ENCODE assay signal across 27 cellular contexts in genomic region chr3:185504636-185505035, GRCh38. TPM values are rescaled to one million over a fixed set of nuclear protein-coding genes. Genes with fewer than 3 reads are reported as not detected.
"Had no signal": no experiment of that assay in that cellular context is flagged by ENCODE, and none has a peak within 500 bp of the region (broad histone marks: within the 10 kb centered on the region; RNA-seq: fewer than 3 reads in every experiment).

No MANE protein-coding gene starts in this region.

- H3K9me3 Mint-ChIP-seq: activated naive CD8-positive, alpha-beta T cell treated with anti-CD3 and anti-CD28 coated beads for 36 hours; activated T-cell treated with anti-CD3 and anti-CD28 coated beads, Interleukin-2, amount 50 U/mL, for 4 hours; activated T-helper 2 cell treated with anti-CD3 and anti-CD28 coated beads, Interferon-gamma antibody, Interleukin-2, Interleukin-4, amounts not matched to agents 10 μg/mL and 5 μg/mL and 100 μg/mL, durations not matched to agents 14 hours and 24 hours and 36 hours; naive B cell; stimulated activated memory B cell treated with anti-CD40 and anti-IgM and Interleukin-4, amounts not matched to agents 10 μg/mL and 1 μg/mL and 100 μg/mL, for 72 hours had no signal

- H3K9me3 ChIP-seq: left ventricle myocardium inferior, right lobe of liver, testis, vagina had no signal

- DNase-seq: activated B cell treated with CpG ODN at 0.5 μM for 24 hours; activated CD4-positive, alpha-beta T cell treated with anti-CD3 and anti-CD28 coated beads for 36 hours; activated CD4-positive, alpha-beta T cell treated with anti-CD3 and anti-CD28 coated beads, Interleukin-2, amount 50 U/mL, for 48 hours; activated CD8-positive, alpha-beta memory T cell treated with anti-CD3 and anti-CD28 coated beads, Interleukin-2, amount 50 U/mL, for 48 hours; activated naive CD4-positive, alpha-beta T cell treated with Interleukin-2 at 50 U/mL for 16 hours; activated naive CD8-positive, alpha-beta T cell treated with anti-CD3 and anti-CD28 coated beads for 36 hours; activated T-cell treated with anti-CD3 and anti-CD28 coated beads, Interleukin-2, amount 50 U/mL, for 4 hours; cerebellar nuclear complex; foreskin fibroblast; kidney; left ventricle myocardium inferior; mesenchymal stem cell; naive B cell; nucleus accumbens; right lobe of liver; stimulated activated CD4-positive, alpha-beta T cell treated with anti-CD3 and anti-CD28 coated beads, Interleukin-1b, Interleukin-23, amount 100 ng/mL, for 48 hours; T-helper 17 cell; testis; trophoblast cell had no signal

- ATAC-seq: activated CD4-positive, alpha-beta T cell treated with anti-CD3 and anti-CD28 coated beads for 36 hours; activated T-cell treated with anti-CD3 and anti-CD28 coated beads, Interleukin-2, amount 50 U/mL, for 4 hours; stimulated activated memory B cell treated with anti-CD40 and anti-IgM and Interleukin-4, amounts not matched to agents 10 μg/mL and 1 μg/mL and 100 μg/mL, for 72 hours; T-helper 17 cell had no signal

- H3K36me3 ChIP-seq: left ventricle myocardium inferior, right lobe of liver, vagina had no signal

- H3K27ac Mint-ChIP-seq: activated B cell treated with CpG ODN at 0.5 μM for 24 hours; activated CD4-positive, alpha-beta T cell treated with anti-CD3 and anti-CD28 coated beads for 36 hours; activated naive CD8-positive, alpha-beta T cell treated with anti-CD3 and anti-CD28 coated beads for 36 hours; activated T-helper 2 cell treated with anti-CD3 and anti-CD28 coated beads, Interferon-gamma antibody, Interleukin-2, Interleukin-4, amounts not matched to agents 10 μg/mL and 5 μg/mL and 100 μg/mL, durations not matched to agents 14 hours and 24 hours and 36 hours; stimulated activated memory B cell treated with anti-CD40 and anti-IgM and Interleukin-4, amounts not matched to agents 10 μg/mL and 1 μg/mL and 100 μg/mL, for 72 hours; T-helper 17 cell had no signal

- H3K27me3 Mint-ChIP-seq: activated CD4-positive, alpha-beta T cell treated with anti-CD3 and anti-CD28 coated beads for 36 hours; activated naive CD8-positive, alpha-beta T cell treated with anti-CD3 and anti-CD28 coated beads for 36 hours; stimulated activated memory B cell treated with anti-CD40 and anti-IgM and Interleukin-4, amounts not matched to agents 10 μg/mL and 1 μg/mL and 100 μg/mL, for 72 hours had no signal

- H3K36me3 Mint-ChIP-seq: activated naive CD8-positive, alpha-beta T cell treated with anti-CD3 and anti-CD28 coated beads for 36 hours; naive B cell; stimulated activated memory B cell treated with anti-CD40 and anti-IgM and Interleukin-4, amounts not matched to agents 10 μg/mL and 1 μg/mL and 100 μg/mL, for 72 hours had no signal

- H3K27me3 ChIP-seq: right lobe of liver, testis, vagina had no signal

- H3K4me1 ChIP-seq: right lobe of liver had no signal

- H3K27ac ChIP-seq: coronary artery, right lobe of liver, testis, vagina had no signal

- H3K4me1 Mint-ChIP-seq: activated B cell treated with CpG ODN at 0.5 μM for 24 hours; activated naive CD8-positive, alpha-beta T cell treated with anti-CD3 and anti-CD28 coated beads for 36 hours; stimulated activated memory B cell treated with anti-CD40 and anti-IgM and Interleukin-4, amounts not matched to agents 10 μg/mL and 1 μg/mL and 100 μg/mL, for 72 hours; T-helper 17 cell had no signal

- H3K4me3 Mint-ChIP-seq: activated B cell treated with CpG ODN at 0.5 μM for 24 hours; activated CD4-positive, alpha-beta T cell treated with anti-CD3 and anti-CD28 coated beads for 36 hours; activated naive CD8-positive, alpha-beta T cell treated with anti-CD3 and anti-CD28 coated beads for 36 hours; activated T-cell treated with anti-CD3 and anti-CD28 coated beads, Interleukin-2, amount 50 U/mL, for 4 hours; naive B cell; stimulated activated memory B cell treated with anti-CD40 and anti-IgM and Interleukin-4, amounts not matched to agents 10 μg/mL and 1 μg/mL and 100 μg/mL, for 72 hours; T-helper 17 cell had no signal

- H3K4me3 ChIP-seq: coronary artery, left ventricle myocardium inferior, right lobe of liver, skin epidermis, testis, vagina had no signal

- FAIRE-seq: astrocyte, kidney had no signal

RNA-seq across cellular contexts. Expression of gene LIPH, which starts 47.8 kb away (rescaled TPM):
- total RNA-seq: activated B cell treated with CpG ODN at 0.5 μM for 24 hours; activated CD4-positive, alpha-beta T cell treated with anti-CD3 and anti-CD28 coated beads for 36 hours; activated CD8-positive, alpha-beta memory T cell treated with anti-CD3 and anti-CD28 coated beads for 36 hours; activated naive CD8-positive, alpha-beta T cell treated with anti-CD3 and anti-CD28 coated beads for 36 hours; activated T-helper 2 cell treated with anti-CD3 and anti-CD28 coated beads, Interferon-gamma antibody, Interleukin-2, Interleukin-4, amounts not matched to agents 10 μg/mL and 5 μg/mL and 100 μg/mL, durations not matched to agents 14 hours and 24 hours and 36 hours; fibroblast of lung had no signal
